Comparison of ENCODE assay signal across 24 cellular contexts in genomic region chr16:26491271-26491670, GRCh38.
"Had no signal": no experiment of that assay in that cellular context is flagged by ENCODE, and none has a peak within 500 bp of the region (broad histone marks: within the 10 kb centered on the region; RNA-seq: fewer than 3 reads in every experiment).

No MANE protein-coding gene starts in this region.

- FAIRE-seq: RCC 7860 had no signal

- H3K9me3 ChIP-seq: MG63, SJSA1 had no signal

- H3K4me3 ChIP-seq: MG63, SJSA1, SK-N-MC had no signal

- H3K36me3 ChIP-seq: MG63, SJSA1 had no signal

- DNase-seq: IMR-90, Karpas-422, KG1, MG63, NCI-H1092, NCI-H1105 treated with DMSO at 0.1 percent for 48 hours, NCI-H1417 treated with DMSO at 0.1 percent for 48 hours, NCI-H146, NCI-H1694 treated with DMSO at 0.1 percent for 48 hours, NCI-H1930, NCI-H2081 treated with DMSO at 0.1 percent for 48 hours, NCI-H2171, NCI-H226, NCI-H446, NCI-H510A, NCI-H524 treated with DMSO at 0.1 percent for 48 hours, NCI-H69, NCI-H774, Right ventricle myocardium superior, RPMI8226, SIG-M5 had no signal

- H3K4me1 ChIP-seq: SJSA1 had no signal

- H3K27ac ChIP-seq: SJSA1, SK-N-MC had no signal
